ENCODE assay signal across 1 cellular context in the genomic region with DNA sequence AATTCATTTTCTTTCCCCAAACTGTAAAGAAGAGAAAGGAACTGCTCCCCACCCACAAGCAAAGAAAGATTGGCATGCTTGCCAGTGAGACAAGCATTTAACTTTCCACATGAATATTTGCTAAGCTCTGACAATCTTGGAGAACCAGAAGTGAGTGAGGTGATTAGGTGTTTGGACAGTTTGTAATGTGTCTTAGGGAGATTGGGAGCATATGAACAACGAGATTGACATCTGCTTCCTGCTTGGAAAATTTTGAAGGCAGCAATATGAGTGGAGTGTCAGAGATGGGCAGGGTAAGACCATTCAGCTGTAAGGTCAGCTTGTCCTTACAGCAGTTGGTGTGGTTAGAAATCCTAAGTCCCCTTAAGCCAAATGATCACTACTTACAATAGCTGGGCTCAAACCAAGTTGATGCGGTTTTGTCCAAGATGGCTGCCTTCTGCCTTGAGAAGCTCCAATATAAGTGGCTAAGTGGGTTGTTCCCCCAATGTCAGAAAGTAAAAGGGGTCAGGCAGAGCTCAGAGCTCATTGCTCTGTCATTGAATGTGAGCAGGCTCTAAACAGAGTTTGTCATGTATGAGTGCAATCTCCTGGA.
TF ChIP-seq lines count a peak whose summit lies in the region.

No MANE protein-coding gene starts in this region.

TF ChIP-seq in GM23338, 12 proteins besides CTCF, POLR2A, EP300 and RAD21 (continued from another document):
- TF ChIP-seq, protein P1, sequence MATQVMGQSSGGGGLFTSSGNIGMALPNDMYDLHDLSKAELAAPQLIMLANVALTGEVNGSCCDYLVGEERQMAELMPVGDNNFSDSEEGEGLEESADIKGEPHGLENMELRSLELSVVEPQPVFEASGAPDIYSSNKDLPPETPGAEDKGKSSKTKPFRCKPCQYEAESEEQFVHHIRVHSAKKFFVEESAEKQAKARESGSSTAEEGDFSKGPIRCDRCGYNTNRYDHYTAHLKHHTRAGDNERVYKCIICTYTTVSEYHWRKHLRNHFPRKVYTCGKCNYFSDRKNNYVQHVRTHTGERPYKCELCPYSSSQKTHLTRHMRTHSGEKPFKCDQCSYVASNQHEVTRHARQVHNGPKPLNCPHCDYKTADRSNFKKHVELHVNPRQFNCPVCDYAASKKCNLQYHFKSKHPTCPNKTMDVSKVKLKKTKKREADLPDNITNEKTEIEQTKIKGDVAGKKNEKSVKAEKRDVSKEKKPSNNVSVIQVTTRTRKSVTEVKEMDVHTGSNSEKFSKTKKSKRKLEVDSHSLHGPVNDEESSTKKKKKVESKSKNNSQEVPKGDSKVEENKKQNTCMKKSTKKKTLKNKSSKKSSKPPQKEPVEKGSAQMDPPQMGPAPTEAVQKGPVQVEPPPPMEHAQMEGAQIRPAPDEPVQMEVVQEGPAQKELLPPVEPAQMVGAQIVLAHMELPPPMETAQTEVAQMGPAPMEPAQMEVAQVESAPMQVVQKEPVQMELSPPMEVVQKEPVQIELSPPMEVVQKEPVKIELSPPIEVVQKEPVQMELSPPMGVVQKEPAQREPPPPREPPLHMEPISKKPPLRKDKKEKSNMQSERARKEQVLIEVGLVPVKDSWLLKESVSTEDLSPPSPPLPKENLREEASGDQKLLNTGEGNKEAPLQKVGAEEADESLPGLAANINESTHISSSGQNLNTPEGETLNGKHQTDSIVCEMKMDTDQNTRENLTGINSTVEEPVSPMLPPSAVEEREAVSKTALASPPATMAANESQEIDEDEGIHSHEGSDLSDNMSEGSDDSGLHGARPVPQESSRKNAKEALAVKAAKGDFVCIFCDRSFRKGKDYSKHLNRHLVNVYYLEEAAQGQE (IDR thresholded peaks at IDR 0.05; ENCODE audit: unreplicated experiment) = no peak
- TF ChIP-seq ZNF331 (CRISPR knock-in tag; IDR thresholded peaks at IDR 0.05; ENCODE audit: low read depth) (no peak), EZH2 (IDR thresholded peaks at IDR 0.05; ENCODE audit: low read depth, unreplicated experiment) (no peak), STAT1 (IDR thresholded peaks at IDR 0.05; ENCODE audit: unreplicated experiment) (no peak)
TF ChIP-seq in GM23338: peak in this region for 0.
